In the genomic region with DNA sequence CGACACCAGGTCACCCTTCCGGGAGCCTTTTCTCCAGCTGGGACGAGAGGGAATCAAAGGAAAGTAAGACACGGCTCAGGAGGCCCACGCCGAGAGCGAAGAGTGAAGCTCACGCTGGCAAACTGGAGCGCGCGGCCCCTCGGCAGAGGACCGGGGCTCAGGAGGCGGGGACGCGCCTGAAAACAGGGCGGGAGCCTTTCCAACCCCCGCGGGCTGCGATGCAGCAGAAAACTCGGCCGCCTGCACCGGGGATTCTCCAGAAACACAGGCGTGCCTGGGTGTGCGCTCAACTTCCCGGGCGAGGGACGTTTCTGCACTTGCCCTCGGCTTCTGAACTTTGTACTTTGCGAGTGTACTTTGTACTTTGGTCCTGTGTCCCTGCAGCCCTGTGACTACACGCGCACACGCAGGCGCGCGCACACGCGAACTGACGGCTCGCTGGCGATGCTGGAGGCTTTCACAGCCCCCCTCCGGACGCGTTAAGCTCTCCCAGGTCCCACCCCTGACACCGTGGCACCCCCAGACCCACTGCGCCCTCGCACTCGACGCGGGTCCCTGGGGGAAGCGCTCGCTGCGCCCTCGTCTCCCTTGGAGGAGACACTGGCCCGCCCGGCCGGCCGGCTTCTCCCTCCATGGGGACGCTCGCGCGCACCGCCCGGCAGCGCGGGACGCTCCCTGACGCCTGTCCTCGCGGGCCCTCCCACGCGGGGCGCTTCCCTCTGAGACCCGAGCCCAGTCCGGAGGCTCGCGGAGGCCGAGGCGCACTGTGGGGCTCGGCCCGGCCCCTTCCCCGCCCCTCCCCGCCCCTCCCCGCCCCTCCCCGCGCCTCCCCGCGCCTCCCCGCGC, we compare ENCODE assay signal across 8 cellular contexts. TPM values are rescaled to one million over a fixed set of nuclear protein-coding genes. Genes with fewer than 3 reads are reported as not detected.
A peak's percentile ranks its signal among the peaks of the same experiment; 100 is the strongest.
DNase-seq lines count a peak whose midpoint lies in the region; ATAC-seq and TF ChIP-seq lines count a peak whose summit lies in the region.

No MANE protein-coding gene starts in this region.

- TF ChIP-seq POLR2A in HCT116 (IDR thresholded peaks at IDR 0.05; ENCODE audit: borderline replicate concordance, extremely low read depth, insufficient read depth, insufficient read length) (no peak), NB4 (IDR thresholded peaks at IDR 0.05; ENCODE audit: extremely low read depth, insufficient read length) (no peak)

- peak overlapping the region; percentile 38; the same call in 1 of the 2 replicates for H3K27ac ChIP-seq in HCT116 (ENCODE audit: low read depth, low read length)
- peak overlapping the region; percentile 51 for H3K27ac ChIP-seq in effector memory CD4-positive, alpha-beta T cell (ENCODE audit: insufficient read depth, low read length, poor library complexity, severe bottlenecking)
- H3K27ac ChIP-seq in lower lobe of right lung: peak overlapping the region; percentile 85

- H3K27ac Mint-ChIP-seq in activated CD4-positive, alpha-beta memory T cell treated with anti-CD3 and anti-CD28 coated beads for 36 hours: no peak overlapping the region

- H2AFZ ChIP-seq in HCT116 (ENCODE audit: low read depth, low read length, poor library complexity, severe bottlenecking): no peak overlapping the region

- CTCF ChIA-PET in HCT116 (lab: Charles Lee): no interaction called here
- CTCF ChIA-PET in activated CD4-positive, alpha-beta memory T cell treated with anti-CD3 and anti-CD28 coated beads for 36 hours (lab: Charles Lee): interaction anchor here (0.8 kb wide), 1 partner anchor 12 kb away, joined by 3 read pairs; no protein-coding TSS in a partner anchor

- peaks cover 0 to 10% of the 10 kb centered on the region in 2 experiments; a peak in 2 of 4 replicates for H3K4me1 ChIP-seq in HCT116 (ENCODE audit: control insufficient read depth in 1 of 2, insufficient read depth in 2 of 2, low read length in 2 of 2)
- H3K4me1 ChIP-seq in effector memory CD4-positive, alpha-beta T cell (ENCODE audit: control insufficient read depth, insufficient read depth, low read length, poor library complexity, severe bottlenecking): peaks cover 13% of the 10 kb centered on the region
- H3K4me1 ChIP-seq in lower lobe of right lung: peaks cover 28% of the 10 kb centered on the region

- H3K27me3 Mint-ChIP-seq in activated CD4-positive, alpha-beta memory T cell treated with anti-CD3 and anti-CD28 coated beads for 36 hours: no peaks in the 10 kb centered on the region

- no peaks in the 10 kb centered on the region for H3K36me3 ChIP-seq in HCT116 (ENCODE audit: control insufficient read depth in 1 of 2, insufficient read depth in 2 of 2, low read length in 2 of 2)
- no peaks in the 10 kb centered on the region for H3K36me3 ChIP-seq in effector memory CD4-positive, alpha-beta T cell (ENCODE audit: control insufficient read depth, insufficient read depth, low read length)
- H3K36me3 ChIP-seq in lower lobe of right lung: no peaks in the 10 kb centered on the region

- H3K9ac ChIP-seq in HCT116 (ENCODE audit: low read length): peak overlapping the region; percentile 35

- no peaks in the 10 kb centered on the region for H3K9me3 ChIP-seq in HCT116 (ENCODE audit: control insufficient read depth in 1 of 2, insufficient read depth in 1 of 2, low read depth in 1 of 2, low read length in 2 of 2)
- no peaks in the 10 kb centered on the region for H3K9me3 ChIP-seq in effector memory CD4-positive, alpha-beta T cell (ENCODE audit: control insufficient read depth, low read length)
- no peaks in the 10 kb centered on the region for H3K9me3 ChIP-seq in lower lobe of right lung

- POLR2A ChIA-PET in HCT116 (lab: Charles Lee): no interaction called here
- POLR2A ChIA-PET in activated CD4-positive, alpha-beta memory T cell treated with anti-CD3 and anti-CD28 coated beads for 36 hours (lab: Charles Lee): interaction anchor here (1.4 kb wide), 1 partner anchor 13 kb away, joined by 3 read pairs; no protein-coding TSS in a partner anchor

- peaks cover 2% of the 10 kb centered on the region for H3K4me1 Mint-ChIP-seq in activated CD4-positive, alpha-beta memory T cell treated with anti-CD3 and anti-CD28 coated beads for 36 hours (ENCODE audit: low read depth)

- no peak for DNase-seq in HCT116 (ENCODE audit: low read depth, low spot score)
- DNase-seq in NB4 (ENCODE audit: low read depth): peak; percentile 69
- DNase-seq in activated CD4-positive, alpha-beta memory T cell treated with anti-CD3 and anti-CD28 coated beads for 36 hours: peak; percentile 71
- peak; percentile 34 to 57 (median 37) for DNase-seq in effector memory CD4-positive, alpha-beta T cell
- peak; percentile 90 for DNase-seq in lower lobe of right lung
- peak; percentile 48 for DNase-seq in stimulated activated CD8-positive, alpha-beta memory T cell treated with anti-CD3 and anti-CD28 coated beads, Interleukin-4, amount 100 ng/mL, for 24 hours (ENCODE audit: low read depth)

- H3K4me3 ChIP-seq in GM12875 (ENCODE audit: low read depth, low read length) (peak overlapping the region; percentile 75), HCT116 (replicated peaks in 1 of 2; ENCODE audit: low read depth in 1 of 2, low read length in 2 of 2) (peak overlapping the region; percentile 43 to 55), NB4 (ENCODE audit: low read depth, low read length) (peak overlapping the region; percentile 53), lower lobe of right lung (peak overlapping the region; percentile 95)
- peak overlapping the region; percentile 96 for H3K4me3 ChIP-seq in effector memory CD4-positive, alpha-beta T cell (ENCODE audit: insufficient read depth, low read depth, low read length, poor library complexity, severe bottlenecking)

- ATAC-seq in HCT116 (peak; percentile 70), lower lobe of right lung (peak; percentile 88 to 89), GM18519 (IDR thresholded peaks at IDR 0.05; ENCODE audit: low FRiP score, unreplicated experiment) (no peak)

- no peaks in the 10 kb centered on the region for H3K79me2 ChIP-seq in HCT116 (ENCODE audit: insufficient read depth, low read length)

- H3K4me2 ChIP-seq in HCT116 (ENCODE audit: low read length): peak overlapping the region; percentile 80

- H4K20me1 ChIP-seq in HCT116 (ENCODE audit: insufficient read depth): no peaks in the 10 kb centered on the region

- TF ChIP-seq RAD21 in HCT116 (IDR thresholded peaks at IDR 0.05; ENCODE audit: low read depth): no peak

- H3K27me3 ChIP-seq in HCT116 (ENCODE audit: insufficient read depth, low read length): no peaks in the 10 kb centered on the region
- H3K27me3 ChIP-seq in effector memory CD4-positive, alpha-beta T cell (replicated peaks; ENCODE audit: control insufficient read depth, insufficient read depth, low read length, poor library complexity, severe bottlenecking): no peaks in the 10 kb centered on the region
- no peaks in the 10 kb centered on the region for H3K27me3 ChIP-seq in lower lobe of right lung (ENCODE audit: low read depth)

- no TSS peak for BruUV-seq in HCT116 (replicated peaks; lab: Mats Ljungman, UMichigan)

- H3K36me3 Mint-ChIP-seq in activated CD4-positive, alpha-beta memory T cell treated with anti-CD3 and anti-CD28 coated beads for 36 hours: no peaks in the 10 kb centered on the region

- RAD21 ChIA-PET in HCT116 (lab: Charles Lee; ENCODE audit: low non-redundant PET in 1 of 2, low total read pairs in 2 of 2, uncharacterized antibody in 2 of 2, unreplicated experiment in 2 of 2): no interaction called here

- no peaks in the 10 kb centered on the region for H3K9me2 ChIP-seq in HCT116 (ENCODE audit: insufficient read depth)

- TF ChIP-seq CTCF in GM12875 (IDR thresholded peaks at IDR 0.05; ENCODE audit: borderline replicate concordance, insufficient read depth, low read depth, low read length) (no peak), HCT116 (IDR thresholded peaks at IDR 0.05 in 2 of 3, conservative IDR thresholded peaks at IDR 0.05 in 1 of 3; ENCODE audit: borderline replicate concordance in 1 of 3, insufficient read depth in 1 of 3, low read depth in 2 of 3, low read length in 2 of 3) (no peak), NB4 (IDR thresholded peaks at IDR 0.05; ENCODE audit: low read depth, low read length) (no peak), lower lobe of right lung (IDR thresholded peaks at IDR 0.05) (no peak)

- peak overlapping the region; percentile 73 for H3K4me3 Mint-ChIP-seq in activated CD4-positive, alpha-beta memory T cell treated with anti-CD3 and anti-CD28 coated beads for 36 hours

- no peaks in the 10 kb centered on the region for H3K9me3 Mint-ChIP-seq in activated CD4-positive, alpha-beta memory T cell treated with anti-CD3 and anti-CD28 coated beads for 36 hours

- intact Hi-C loops in HCT116 (cut with micrococcal nuclease) (no loop called here), lower lobe of right lung (cut with DNase I) (no loop called here)
- intact Hi-C loops in activated CD4-positive, alpha-beta memory T cell treated with anti-CD3 and anti-CD28 coated beads for 36 hours (cut with micrococcal nuclease): loop anchor here (1.0 to 5.0 kb wide), 3 partner anchors 11 to 71 kb away; a partner anchor contains a TSS

TF ChIP-seq in HCT116, 20 proteins besides CTCF, POLR2A, EP300 and RAD21:
- no peak for TF ChIP-seq EZH2 (IDR thresholded peaks at IDR 0.05)
- TF ChIP-seq, protein P1, sequence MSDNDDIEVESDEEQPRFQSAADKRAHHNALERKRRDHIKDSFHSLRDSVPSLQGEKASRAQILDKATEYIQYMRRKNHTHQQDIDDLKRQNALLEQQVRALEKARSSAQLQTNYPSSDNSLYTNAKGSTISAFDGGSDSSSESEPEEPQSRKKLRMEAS (IDR thresholded peaks at IDR 0.05): 0 out of 2 replicates have a peak, but pooled peaks have one; percentile 17

RNA-seq across cellular contexts. Expression of a gene that starts 0.6 kb away (rescaled TPM):
- total RNA-seq in HCT116 (2021; ENCODE audit: unreplicated experiment): 3.5 TPM
- 3.0 and 3.1 TPM in 2 replicates for polyA plus RNA-seq in HCT116 (2012)
- 1 to 10 TPM; 8.8 to 9.6 TPM for total RNA-seq in activated CD4-positive, alpha-beta memory T cell treated with anti-CD3 and anti-CD28 coated beads for 36 hours
- total RNA-seq in lower lobe of right lung: 6.9 TPM

RNA-seq across cellular contexts. Expression of a gene that starts 5.3 kb away (rescaled TPM):
- 58.0 TPM for total RNA-seq in HCT116 (2021; ENCODE audit: unreplicated experiment)
- 36.7 and 51.3 TPM in 2 replicates for polyA plus RNA-seq in HCT116 (2012)
- 10 to 100 TPM; 60.2 to 64.8 TPM for total RNA-seq in activated CD4-positive, alpha-beta memory T cell treated with anti-CD3 and anti-CD28 coated beads for 36 hours
- total RNA-seq in lower lobe of right lung: 59.5 TPM

RNA-seq across cellular contexts. Expression of a gene that starts 15.5 kb away (rescaled TPM):
- 23.1 TPM for total RNA-seq in HCT116 (2021; ENCODE audit: unreplicated experiment)
- 17.1 and 18.4 TPM in 2 replicates for polyA plus RNA-seq in HCT116 (2012)
- total RNA-seq in activated CD4-positive, alpha-beta memory T cell treated with anti-CD3 and anti-CD28 coated beads for 36 hours: 10 to 100 TPM; 33.9 to 40.3 TPM
- 41.7 TPM for total RNA-seq in lower lobe of right lung

RNA-seq across cellular contexts. Expression of a gene that starts 20.7 kb away (rescaled TPM):
- 21.5 TPM for total RNA-seq in HCT116 (2021; ENCODE audit: unreplicated experiment)
- 12.3 and 13.8 TPM in 2 replicates for polyA plus RNA-seq in HCT116 (2012)
- total RNA-seq in activated CD4-positive, alpha-beta memory T cell treated with anti-CD3 and anti-CD28 coated beads for 36 hours: 10 to 100 TPM; 46.5 to 49.8 TPM
- 31.0 TPM for total RNA-seq in lower lobe of right lung

RNA-seq across cellular contexts. Expression of a gene that starts 31.3 kb away (rescaled TPM):
- total RNA-seq in HCT116 (2021; ENCODE audit: unreplicated experiment) (not detected), lower lobe of right lung (not detected)
- polyA plus RNA-seq in HCT116 (2012): 0.12 and 0.19 TPM in 2 replicates
- not detected for total RNA-seq in activated CD4-positive, alpha-beta memory T cell treated with anti-CD3 and anti-CD28 coated beads for 36 hours
